ENCODE assay signal across 8 cellular contexts in the genomic region with DNA sequence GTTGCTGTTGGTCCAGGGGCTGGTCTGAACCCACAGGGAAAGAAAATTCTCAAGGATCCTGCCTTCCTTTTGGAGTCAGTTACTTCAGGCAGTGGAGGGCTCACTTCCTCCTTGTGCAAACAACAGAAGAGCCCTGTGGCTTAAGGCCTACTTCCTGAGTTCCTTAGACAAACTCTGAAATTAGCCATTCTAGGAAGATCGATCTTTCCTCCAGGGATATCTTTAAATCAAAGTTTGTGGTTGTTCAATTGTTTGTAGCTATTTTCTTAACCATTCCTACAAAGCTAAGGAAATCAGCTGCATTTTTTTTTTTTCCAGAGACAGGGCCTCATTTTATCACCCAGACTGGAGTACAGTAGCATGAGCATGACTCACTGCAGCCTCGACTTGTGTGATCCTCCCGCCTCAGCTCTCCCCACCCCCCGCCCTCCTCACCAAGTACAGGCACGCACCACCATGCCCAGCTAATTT.
DNase-seq lines count a peak whose midpoint lies in the region; FAIRE-seq and TF ChIP-seq lines count a peak whose summit lies in the region.

No MANE protein-coding gene starts in this region.

- DNase-seq in AG09319 (ENCODE audit: extremely low read depth, low read depth) (peak; percentile 61), HUDEP-2 (lab: John Stamatoyannopoulos, UW; ENCODE audit: unreplicated experiment in 76 of 76) (peak in 65 of 76 experiments; percentile 19 to 77 (median 55)), glomerular visceral epithelial cell (ENCODE audit: extremely low spot score) (peak; percentile 86), smooth muscle cell (lab: John Stamatoyannopoulos, UW; ENCODE audit: unreplicated experiment) (no peak), frontal cortex (ENCODE audit: low spot score in 2 of 2) (no peak), cerebellar cortex (ENCODE audit: low spot score) (no peak), NCI-H2081 (lab: John Stamatoyannopoulos, UW) (no peak)
- no peak for DNase-seq in activated CD4-positive, alpha-beta T cell treated with anti-CD3 and anti-CD28 coated beads, Interleukin-2, amount 10 ng/mL, durations not matched to agents 24 days and 14 days

- TF ChIP-seq CTCF in AG09319 (IDR thresholded peaks at IDR 0.05; ENCODE audit: low read depth, low read length) = no peak
- TF ChIP-seq CTCF in smooth muscle cell (IDR thresholded peaks at IDR 0.05; ENCODE audit: borderline replicate concordance, insufficient read depth, poor library complexity, severe bottlenecking) = no peak

- no peak for FAIRE-seq in frontal cortex (lab: Jason Lieb, UNC)

- no peaks in the 10 kb centered on the region for H3K9me3 ChIP-seq in smooth muscle cell (replicated peaks; ENCODE audit: low read depth)

- peak overlapping the region; percentile 74 for H3K9ac ChIP-seq in smooth muscle cell (ENCODE audit: low read depth)

- no peak overlapping the region for H3K4me3 Mint-ChIP-seq in activated CD4-positive, alpha-beta T cell treated with anti-CD3 and anti-CD28 coated beads, Interleukin-2, amount 10 ng/mL, durations not matched to agents 24 days and 14 days

- no peaks in the 10 kb centered on the region for H3K36me3 Mint-ChIP-seq in activated CD4-positive, alpha-beta T cell treated with anti-CD3 and anti-CD28 coated beads, Interleukin-2, amount 10 ng/mL, durations not matched to agents 24 days and 14 days (ENCODE audit: low read depth)

- H3F3A ChIP-seq in smooth muscle cell (ENCODE audit: low read depth) = no peaks in the 10 kb centered on the region

- H3K4me2 ChIP-seq in smooth muscle cell = peak overlapping the region; percentile 60

- H3K79me2 ChIP-seq in smooth muscle cell (ENCODE audit: low read depth) = peaks cover 19% of the 10 kb centered on the region

- no peaks in the 10 kb centered on the region for H3K27me3 Mint-ChIP-seq in activated CD4-positive, alpha-beta T cell treated with anti-CD3 and anti-CD28 coated beads, Interleukin-2, amount 10 ng/mL, durations not matched to agents 24 days and 14 days

- H3K36me3 ChIP-seq in smooth muscle cell (ENCODE audit: low read depth) = no peaks in the 10 kb centered on the region

- no peaks in the 10 kb centered on the region for H3K27me3 ChIP-seq in smooth muscle cell (ENCODE audit: low read depth)

- no peak overlapping the region for H2AFZ ChIP-seq in smooth muscle cell (ENCODE audit: low read depth)

- no peaks in the 10 kb centered on the region for H4K20me1 ChIP-seq in smooth muscle cell (ENCODE audit: low read depth)

- intact Hi-C loops in activated CD4-positive, alpha-beta T cell treated with anti-CD3 and anti-CD28 coated beads, Interleukin-2, amount 10 ng/mL, durations not matched to agents 24 days and 14 days (cut with micrococcal nuclease) = no loop called here

- H3K27ac ChIP-seq in smooth muscle cell (ENCODE audit: low read depth) = peak overlapping the region; percentile 96

- H3K4me1 Mint-ChIP-seq in activated CD4-positive, alpha-beta T cell treated with anti-CD3 and anti-CD28 coated beads, Interleukin-2, amount 10 ng/mL, durations not matched to agents 24 days and 14 days = peaks cover 11% of the 10 kb centered on the region

- H3K4me3 ChIP-seq in smooth muscle cell = no peak overlapping the region

- WGBS in smooth muscle cell (ENCODE audit: low lambda C conversion rate) = 0% methylated on average over 5 of the region's 5 CpGs

- peak overlapping the region; percentile 78 for H3K27ac Mint-ChIP-seq in activated CD4-positive, alpha-beta T cell treated with anti-CD3 and anti-CD28 coated beads, Interleukin-2, amount 10 ng/mL, durations not matched to agents 24 days and 14 days

- no peaks in the 10 kb centered on the region for H3K9me3 Mint-ChIP-seq in activated CD4-positive, alpha-beta T cell treated with anti-CD3 and anti-CD28 coated beads, Interleukin-2, amount 10 ng/mL, durations not matched to agents 24 days and 14 days

- peaks cover 15% of the 10 kb centered on the region for H3K4me1 ChIP-seq in smooth muscle cell (ENCODE audit: low read depth)

Comparison
In these comparisons a context has a peak if more than half of its experiments do, and no peak if none do; other contexts are left out.
1. DNase-seq: peak in AG09319 (single experiment), HUDEP-2 (65 of 76) and glomerular visceral epithelial cell (single experiment); none in activated CD4-positive, alpha-beta T cell treated with anti-CD3 and anti-CD28 coated beads, Interleukin-2, amount 10 ng/mL, durations not matched to agents 24 days and 14 days (single experiment), smooth muscle cell (single experiment), frontal cortex (0 of 2), cerebellar cortex (single experiment) and NCI-H2081 (0 of 2).